In genomic region chr2:796151-796955, GRCh38 we compare ENCODE assay signal across 17 cellular contexts.
DNase-seq lines count a peak whose midpoint lies in the region; ATAC-seq and TF ChIP-seq lines count a peak whose summit lies in the region.
"Had no signal": no experiment of that assay in that cellular context is flagged by ENCODE, and none has a peak within 500 bp of the region (broad histone marks: within the 10 kb centered on the region; RNA-seq: fewer than 3 reads in every experiment).

No MANE protein-coding gene starts in this region.

- H3F3A ChIP-seq in GM23338 (replicated peaks; ENCODE audit: low read depth), result no peaks in the 10 kb centered on the region

- no peak overlapping the region for H3K4me2 ChIP-seq in GM23338

- 92% methylated on average over 22 of the region's 23 CpGs for WGBS in esophagus muscularis mucosa

- no peaks in the 10 kb centered on the region for H4K20me1 ChIP-seq in GM23338 (replicated peaks; ENCODE audit: insufficient read depth)

- H3K27ac ChIP-seq in GM23338 (ENCODE audit: low read depth), result no peak overlapping the region
- no peak overlapping the region for H3K27ac ChIP-seq in RWPE2 (ENCODE audit: poor library complexity, severe bottlenecking)
- no peak overlapping the region for H3K27ac ChIP-seq in esophagus muscularis mucosa (replicated peaks in 1 of 4)
- H3K27ac ChIP-seq: SJSA1 had no signal

- H3K4me1 ChIP-seq in GM23338 (ENCODE audit: insufficient read depth), result no peaks in the 10 kb centered on the region
- H3K4me1 ChIP-seq in RWPE2 (ENCODE audit: insufficient read depth, poor library complexity, severe bottlenecking), result no peaks in the 10 kb centered on the region
- peaks cover 0 to 5% (median 0%) of the 10 kb centered on the region in 4 donors for H3K4me1 ChIP-seq in esophagus muscularis mucosa
- H3K4me1 ChIP-seq: BE2C, HAP-1, SJSA1 had no signal

- peaks cover 6% of the 10 kb centered on the region; the same call in 1 of the 3 replicates for H3K9me3 Mint-ChIP-seq in GM23338
- H3K9me3 Mint-ChIP-seq in nephron progenitor cell, result peaks cover 5% of the 10 kb centered on the region

- peaks cover 11% of the 10 kb centered on the region; the same call in 1 of the 2 replicates for H3K9me2 ChIP-seq in GM23338 (ENCODE audit: insufficient read depth)

- H3K27ac Mint-ChIP-seq in GM23338 (no peak overlapping the region), nephron progenitor cell (peak overlapping the region; percentile 98)

- H3K4me3 ChIP-seq in GM23338 (no peak overlapping the region), RWPE2 (ENCODE audit: severe bottlenecking) (no peak overlapping the region), esophagus muscularis mucosa (no peak overlapping the region)
- H3K4me3 ChIP-seq: HAP-1, SJSA1 had no signal

- H3K4me3 Mint-ChIP-seq in GM23338 (no peak overlapping the region), nephron progenitor cell (no peak overlapping the region)

- H3K9me3 ChIP-seq in RWPE2 (ENCODE audit: severe bottlenecking) (no peaks in the 10 kb centered on the region), esophagus muscularis mucosa (no peaks in the 10 kb centered on the region)
- H3K9me3 ChIP-seq: BE2C, HAP-1, SJSA1 had no signal

- H3K36me3 Mint-ChIP-seq in GM23338 (ENCODE audit: low read depth), result peaks cover 3% of the 10 kb centered on the region; the same call in 2 of the 3 replicates
- no peaks in the 10 kb centered on the region for H3K36me3 Mint-ChIP-seq in nephron progenitor cell (ENCODE audit: low read depth)

- peaks cover 3% of the 10 kb centered on the region; the same call in 2 of the 3 replicates for H3K4me1 Mint-ChIP-seq in GM23338
- H3K4me1 Mint-ChIP-seq in nephron progenitor cell, result peaks cover 47% of the 10 kb centered on the region

- no peak for TF ChIP-seq POLR2A in esophagus muscularis mucosa (IDR thresholded peaks at IDR 0.05; ENCODE audit: low read depth)

- H3K36me3 ChIP-seq in GM23338 (ENCODE audit: insufficient read depth) (no peaks in the 10 kb centered on the region), RWPE2 (ENCODE audit: low read depth) (no peaks in the 10 kb centered on the region), esophagus muscularis mucosa (no peaks in the 10 kb centered on the region)
- H3K36me3 ChIP-seq: BE2C, HAP-1, SJSA1 had no signal

- ATAC-seq in GM23338 (peak; percentile 67), RWPE2 (ENCODE audit: low read depth) (no peak), HG03196 (IDR thresholded peaks at IDR 0.05; ENCODE audit: unreplicated experiment) (no peak), HG03378 (IDR thresholded peaks at IDR 0.05; ENCODE audit: unreplicated experiment) (no peak)
- ATAC-seq: PC-3 had no signal

- H3K79me2 ChIP-seq in GM23338 (replicated peaks; ENCODE audit: insufficient read depth), result no peaks in the 10 kb centered on the region

- DNase-seq in GM23338 (ENCODE audit: low spot score), result no peak
- peak; percentile 34 for DNase-seq in RWPE2 (ENCODE audit: low spot score)
- peak; percentile 70 for DNase-seq in esophagus muscularis mucosa (ENCODE audit: extremely low spot score)
- DNase-seq in nephron progenitor cell, result peak; percentile 11
- DNase-seq in activated CD4-positive, CD25-positive, alpha-beta regulatory T cell (lab: John Stamatoyannopoulos, UW), result no peak
- DNase-seq in activated effector memory CD4-positive, alpha-beta T cell treated with anti-CD3 and anti-CD28 coated beads, Interleukin-2, amount 50 U/mL, for 16 hours, result no peak
- DNase-seq: BE2C, DMS79, NCI-H1417, NCI-H1694 treated with DMSO at 0.1 percent for 48 hours, NCI-H446, NCI-H526, PC-3 had no signal

- no peak for TF ChIP-seq CTCF in GM23338 (conservative IDR thresholded peaks at IDR 0.05; ENCODE audit: low read depth in 2 of 2)
- no peak for TF ChIP-seq CTCF in RWPE2 (IDR thresholded peaks at IDR 0.05; ENCODE audit: poor library complexity, severe bottlenecking)
- no peak for TF ChIP-seq CTCF in esophagus muscularis mucosa (IDR thresholded peaks at IDR 0.05)
- TF ChIP-seq CTCF in nephron progenitor cell (IDR thresholded peaks at IDR 0.05), result no peak

- TF ChIP-seq EP300 in esophagus muscularis mucosa (IDR thresholded peaks at IDR 0.05), result no peak

- H3K27me3 Mint-ChIP-seq in GM23338 (ENCODE audit: insufficient read depth, low read depth, poor library complexity) (peaks cover 2% of the 10 kb centered on the region), nephron progenitor cell (ENCODE audit: low read depth, poor library complexity) (peaks cover 7% of the 10 kb centered on the region)

- no peaks in the 10 kb centered on the region for H3K27me3 ChIP-seq in GM23338 (ENCODE audit: insufficient read depth)
- H3K27me3 ChIP-seq in RWPE2 (ENCODE audit: insufficient read depth, poor library complexity, severe bottlenecking), result no peaks in the 10 kb centered on the region
- no peaks in the 10 kb centered on the region for H3K27me3 ChIP-seq in esophagus muscularis mucosa
- H3K27me3 ChIP-seq: BE2C, SJSA1 had no signal

- peak overlapping the region; percentile 52; the same call in 1 of the 2 replicates for H2AFZ ChIP-seq in GM23338

- intact Hi-C loops in esophagus muscularis mucosa (cut with DNase I), result no loop called here

TF ChIP-seq in GM23338, 12 proteins besides CTCF, POLR2A, EP300 and RAD21:
- TF ChIP-seq ZNF331 (CRISPR knock-in tag; IDR thresholded peaks at IDR 0.05; ENCODE audit: low read depth) (no peak), CREB1 (CRISPR knock-in tag; IDR thresholded peaks at IDR 0.05; ENCODE audit: low read depth) (no peak), ETS1 (IDR thresholded peaks at IDR 0.05) (no peak)

Comparison
In these comparisons a context has a peak if more than half of its experiments do, and no peak if none do; other contexts are left out.
1. DNase-seq: peak in RWPE2 (single experiment), esophagus muscularis mucosa (single experiment) and nephron progenitor cell (single experiment); none in GM23338 (single experiment), activated CD4-positive, CD25-positive, alpha-beta regulatory T cell (0 of 4) and activated effector memory CD4-positive, alpha-beta T cell treated with anti-CD3 and anti-CD28 coated beads, Interleukin-2, amount 50 U/mL, for 16 hours (single experiment).